In the genomic region with DNA sequence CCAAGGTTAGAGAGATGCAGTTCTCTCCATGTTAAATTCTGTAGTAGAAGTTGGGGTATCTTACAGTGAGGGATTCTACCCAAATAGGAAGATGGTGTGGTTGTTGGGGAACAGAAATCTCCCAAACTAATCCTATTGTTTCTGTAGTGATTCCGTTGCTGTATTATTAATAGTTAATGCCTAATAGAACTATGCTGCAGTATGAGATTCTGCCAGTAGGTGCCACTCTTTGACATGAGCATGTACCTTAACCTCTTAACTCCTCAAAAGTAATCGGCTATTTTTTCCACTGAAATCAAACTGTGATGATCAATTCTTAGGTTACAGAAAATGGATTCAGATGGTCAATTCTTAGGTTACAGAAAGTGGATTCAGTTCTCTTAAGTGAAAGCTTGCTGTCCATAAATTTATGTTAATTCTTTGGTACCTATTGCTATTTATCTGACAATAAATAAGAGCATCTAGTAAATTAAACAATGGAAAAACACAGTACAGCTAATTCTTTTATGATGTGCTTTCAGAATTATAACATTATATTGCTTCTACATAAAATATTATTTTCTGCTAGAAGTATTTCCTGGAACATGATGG, we compare ENCODE assay signal across 8 cellular contexts.
DNase-seq lines count a peak whose midpoint lies in the region; ATAC-seq and TF ChIP-seq lines count a peak whose summit lies in the region.

No MANE protein-coding gene starts in this region.

- CTCF ChIA-PET in AG04449 (lab: Yijun Ruan, JAX): interaction anchor here (0.7 to 7.8 kb wide), 13 partner anchors 9 to 496 kb away, joined by 3 to 164 read pairs (median 3); no protein-coding TSS in a partner anchor

- H3K4me1 ChIP-seq in iPS DF 6.9 (ENCODE audit: control insufficient read depth, insufficient read depth, low read length) (no peaks in the 10 kb centered on the region; the same call in 1 of the 2 replicates), prostate gland (replicated peaks) (no peaks in the 10 kb centered on the region)

- WGBS in iPS DF 6.9 (ENCODE audit: insufficient coverage, insufficient read length): no CpG with 5 or more reads among the region's 2 CpGs
- 89% methylated on average over 2 of the region's 2 CpGs for WGBS in prostate gland

- no peak for ATAC-seq in GM19395 (IDR thresholded peaks at IDR 0.05; ENCODE audit: unreplicated experiment)

- TF ChIP-seq CTCF in AG04449 (IDR thresholded peaks at IDR 0.05; ENCODE audit: insufficient read depth, low read length, missing control alignments): peak; percentile 38
- TF ChIP-seq CTCF in GM12874 (IDR thresholded peaks at IDR 0.05; ENCODE audit: insufficient read depth, low read depth, low read length): peak; percentile 23; the same call in 1 of the 2 replicates
- peak; percentile 34; the same call in 1 of the 2 replicates for TF ChIP-seq CTCF in WI38 (IDR thresholded peaks at IDR 0.05; ENCODE audit: low read depth, low read length)
- TF ChIP-seq CTCF in prostate gland (IDR thresholded peaks at IDR 0.05): peak in 2 of 4 experiments; percentile 44 to 46

- H3K4me3 ChIP-seq in AG04449 (ENCODE audit: low read depth, low read length) (no peak overlapping the region), WI38 (ENCODE audit: low read depth, low read length) (no peak overlapping the region), iPS DF 6.9 (ENCODE audit: low read length) (no peak overlapping the region), prostate gland (no peak overlapping the region)

- POLR2A ChIA-PET in AG04449 (lab: Yijun Ruan, JAX): no interaction called here

- H3K27ac ChIP-seq in iPS DF 6.9 (ENCODE audit: low read length) (no peak overlapping the region), prostate gland (no peak overlapping the region)

- H3K27me3 ChIP-seq in iPS DF 6.9 (ENCODE audit: control insufficient read depth, insufficient read depth, low read length) (no peaks in the 10 kb centered on the region), prostate gland (replicated peaks; ENCODE audit: insufficient read depth) (no peaks in the 10 kb centered on the region)

- H3K9me3 ChIP-seq in iPS DF 6.9 (ENCODE audit: control insufficient read depth, insufficient read depth, low read length) (peaks cover 3% of the 10 kb centered on the region), prostate gland (no peaks in the 10 kb centered on the region)

- TF ChIP-seq POLR2A in prostate gland (IDR thresholded peaks at IDR 0.05): no peak

- DNase-seq in AG04449 (ENCODE audit: low read depth, low spot score) (no peak), iPS DF 6.9 (ENCODE audit: low read depth, low spot score) (peak; percentile 50), prostate gland (ENCODE audit: low spot score) (no peak), activated T-cell treated with anti-CD3 and anti-CD28 coated beads for 4 hours (no peak), MV-4-11 (lab: John Stamatoyannopoulos, UW) (no peak)

- peaks cover 3% of the 10 kb centered on the region; the same call in 1 of the 2 replicates for H3K36me3 ChIP-seq in iPS DF 6.9 (ENCODE audit: control insufficient read depth, insufficient read depth, low read length)
- no peaks in the 10 kb centered on the region for H3K36me3 ChIP-seq in prostate gland

- intact Hi-C loops in prostate gland (cut with DNase I): no loop called here
